In the genomic region with DNA sequence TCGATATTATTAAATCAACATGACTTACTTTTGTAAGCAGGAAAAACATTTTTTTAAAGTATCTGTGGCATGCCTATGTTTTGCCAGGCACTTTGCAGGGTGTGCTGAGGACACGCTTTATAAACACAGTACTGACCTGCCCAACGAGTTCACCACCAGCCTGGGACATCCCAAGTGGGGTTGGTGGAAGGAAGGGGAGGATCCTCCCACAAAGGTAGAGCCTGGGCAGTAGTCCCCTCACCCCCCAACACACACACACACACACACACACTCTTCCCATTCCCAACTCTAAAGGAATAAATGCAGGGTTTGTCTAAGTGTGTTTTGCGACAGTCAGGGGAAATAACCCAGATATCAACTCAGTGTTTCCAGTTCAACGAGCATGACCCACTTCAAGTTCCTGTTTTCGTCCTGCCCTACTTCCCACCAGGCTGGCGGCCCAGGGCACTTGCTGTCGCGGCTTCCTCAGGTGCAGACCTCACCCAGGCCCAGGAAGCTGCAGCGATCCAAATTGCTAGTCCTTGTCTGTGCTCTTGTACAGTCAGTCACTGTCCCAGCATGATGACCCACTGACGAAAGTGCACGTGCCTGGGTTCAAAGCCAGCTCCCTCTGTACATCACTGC, we compare ENCODE assay signal across 8 cellular contexts. TPM values are rescaled to one million over a fixed set of nuclear protein-coding genes. Genes with fewer than 3 reads are reported as not detected.
DNase-seq lines count a peak whose midpoint lies in the region; ATAC-seq lines count a peak whose summit lies in the region.

No MANE protein-coding gene starts in this region.

- ATAC-seq in left ventricle myocardium superior, result no peak
- ATAC-seq in GM21447 (IDR thresholded peaks at IDR 0.05; ENCODE audit: unreplicated experiment), result no peak
- ATAC-seq in GM21390 (IDR thresholded peaks at IDR 0.05; ENCODE audit: unreplicated experiment), result no peak

- intact Hi-C loops in left ventricle myocardium superior (cut with micrococcal nuclease), result loop anchor here (10.0 kb wide), 1 partner anchor 50 kb away; no protein-coding TSS in a partner anchor

- DNase-seq in G401 (ENCODE audit: low spot score), result peak; percentile 46
- peak; percentile 72 for DNase-seq in NCI-H748 (lab: John Stamatoyannopoulos, UW; ENCODE audit: unreplicated experiment)
- peak; percentile 75 for DNase-seq in activated T-cell treated with anti-CD3 and anti-CD28 coated beads, Interleukin-2, amount 50 U/mL, for 1 hour
- DNase-seq in left ventricle myocardium superior, result peak; percentile 55
- peak; percentile 49 for DNase-seq in stimulated activated CD4-positive, alpha-beta T cell treated with anti-CD3 and anti-CD28 coated beads, Interleukin-4, amount 100 ng/mL, for 1 hour
- DNase-seq in cortex of kidney (lab: John Stamatoyannopoulos, UW), result no peak

- in situ Hi-C loops in G401 (cut with HindIII; ENCODE audit: low sequenced_read_pairs), result no loop called here

RNA-seq across cellular contexts. Expression of gene CERK, which starts 3.1 kb away (rescaled TPM):
- total RNA-seq in G401 (2014; rRNA removed; shearing (Covaris generic)), result 50.3 and 70.0 TPM in 2 replicates
- total RNA-seq in left ventricle myocardium superior, result 87.5 TPM

RNA-seq across cellular contexts. Expression of gene TBC1D22A, which starts 27.5 kb away (rescaled TPM):
- total RNA-seq in G401 (2014; rRNA removed; shearing (Covaris generic)), result 11.1 and 14.1 TPM in 2 replicates
- 15.8 TPM for total RNA-seq in left ventricle myocardium superior
